In the genomic region with DNA sequence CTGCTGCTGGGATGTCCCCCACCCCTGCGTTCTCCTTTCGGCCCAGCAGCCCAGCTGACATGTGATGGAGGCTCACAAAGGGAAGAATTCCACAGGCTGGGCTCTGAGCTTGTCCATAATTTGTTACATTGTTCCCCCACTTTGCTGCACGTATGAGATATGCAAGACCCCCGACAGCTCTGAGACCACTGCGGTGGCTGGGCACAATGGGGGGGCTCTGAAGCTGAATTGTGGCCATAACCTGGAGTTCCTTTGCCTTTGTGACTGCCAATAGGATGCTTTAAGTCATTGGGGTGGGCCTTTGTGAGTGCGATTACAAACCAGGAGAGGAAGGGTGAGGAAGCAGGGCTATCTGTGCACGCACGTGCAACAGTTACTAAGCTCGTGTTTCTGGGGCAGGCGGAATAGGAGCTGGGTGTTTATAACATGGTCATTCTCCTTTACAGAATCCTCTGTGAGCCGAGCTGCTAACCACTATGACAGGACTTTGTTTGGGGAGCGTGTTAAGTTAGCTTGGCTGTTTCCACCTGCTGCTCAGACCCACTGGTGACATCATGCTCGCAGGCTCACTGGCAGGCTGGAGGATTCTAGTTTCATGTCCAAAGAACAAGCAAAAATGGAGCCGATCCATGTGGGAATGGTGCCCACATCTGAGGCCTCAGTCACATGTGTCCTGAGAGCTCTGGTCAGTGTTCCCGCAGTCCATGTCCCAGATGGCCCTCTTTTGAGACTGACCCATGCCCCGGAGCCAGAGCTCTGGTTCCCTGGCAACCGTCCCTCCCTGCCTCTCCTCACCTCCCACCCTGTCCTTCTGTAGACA, we compare ENCODE assay signal across 1 cellular context.
TF ChIP-seq lines count a peak whose summit lies in the region.

No MANE protein-coding gene starts in this region.

TF ChIP-seq in H1, 55 proteins besides CTCF, POLR2A, EP300 and RAD21:
- TF ChIP-seq, protein P1, sequence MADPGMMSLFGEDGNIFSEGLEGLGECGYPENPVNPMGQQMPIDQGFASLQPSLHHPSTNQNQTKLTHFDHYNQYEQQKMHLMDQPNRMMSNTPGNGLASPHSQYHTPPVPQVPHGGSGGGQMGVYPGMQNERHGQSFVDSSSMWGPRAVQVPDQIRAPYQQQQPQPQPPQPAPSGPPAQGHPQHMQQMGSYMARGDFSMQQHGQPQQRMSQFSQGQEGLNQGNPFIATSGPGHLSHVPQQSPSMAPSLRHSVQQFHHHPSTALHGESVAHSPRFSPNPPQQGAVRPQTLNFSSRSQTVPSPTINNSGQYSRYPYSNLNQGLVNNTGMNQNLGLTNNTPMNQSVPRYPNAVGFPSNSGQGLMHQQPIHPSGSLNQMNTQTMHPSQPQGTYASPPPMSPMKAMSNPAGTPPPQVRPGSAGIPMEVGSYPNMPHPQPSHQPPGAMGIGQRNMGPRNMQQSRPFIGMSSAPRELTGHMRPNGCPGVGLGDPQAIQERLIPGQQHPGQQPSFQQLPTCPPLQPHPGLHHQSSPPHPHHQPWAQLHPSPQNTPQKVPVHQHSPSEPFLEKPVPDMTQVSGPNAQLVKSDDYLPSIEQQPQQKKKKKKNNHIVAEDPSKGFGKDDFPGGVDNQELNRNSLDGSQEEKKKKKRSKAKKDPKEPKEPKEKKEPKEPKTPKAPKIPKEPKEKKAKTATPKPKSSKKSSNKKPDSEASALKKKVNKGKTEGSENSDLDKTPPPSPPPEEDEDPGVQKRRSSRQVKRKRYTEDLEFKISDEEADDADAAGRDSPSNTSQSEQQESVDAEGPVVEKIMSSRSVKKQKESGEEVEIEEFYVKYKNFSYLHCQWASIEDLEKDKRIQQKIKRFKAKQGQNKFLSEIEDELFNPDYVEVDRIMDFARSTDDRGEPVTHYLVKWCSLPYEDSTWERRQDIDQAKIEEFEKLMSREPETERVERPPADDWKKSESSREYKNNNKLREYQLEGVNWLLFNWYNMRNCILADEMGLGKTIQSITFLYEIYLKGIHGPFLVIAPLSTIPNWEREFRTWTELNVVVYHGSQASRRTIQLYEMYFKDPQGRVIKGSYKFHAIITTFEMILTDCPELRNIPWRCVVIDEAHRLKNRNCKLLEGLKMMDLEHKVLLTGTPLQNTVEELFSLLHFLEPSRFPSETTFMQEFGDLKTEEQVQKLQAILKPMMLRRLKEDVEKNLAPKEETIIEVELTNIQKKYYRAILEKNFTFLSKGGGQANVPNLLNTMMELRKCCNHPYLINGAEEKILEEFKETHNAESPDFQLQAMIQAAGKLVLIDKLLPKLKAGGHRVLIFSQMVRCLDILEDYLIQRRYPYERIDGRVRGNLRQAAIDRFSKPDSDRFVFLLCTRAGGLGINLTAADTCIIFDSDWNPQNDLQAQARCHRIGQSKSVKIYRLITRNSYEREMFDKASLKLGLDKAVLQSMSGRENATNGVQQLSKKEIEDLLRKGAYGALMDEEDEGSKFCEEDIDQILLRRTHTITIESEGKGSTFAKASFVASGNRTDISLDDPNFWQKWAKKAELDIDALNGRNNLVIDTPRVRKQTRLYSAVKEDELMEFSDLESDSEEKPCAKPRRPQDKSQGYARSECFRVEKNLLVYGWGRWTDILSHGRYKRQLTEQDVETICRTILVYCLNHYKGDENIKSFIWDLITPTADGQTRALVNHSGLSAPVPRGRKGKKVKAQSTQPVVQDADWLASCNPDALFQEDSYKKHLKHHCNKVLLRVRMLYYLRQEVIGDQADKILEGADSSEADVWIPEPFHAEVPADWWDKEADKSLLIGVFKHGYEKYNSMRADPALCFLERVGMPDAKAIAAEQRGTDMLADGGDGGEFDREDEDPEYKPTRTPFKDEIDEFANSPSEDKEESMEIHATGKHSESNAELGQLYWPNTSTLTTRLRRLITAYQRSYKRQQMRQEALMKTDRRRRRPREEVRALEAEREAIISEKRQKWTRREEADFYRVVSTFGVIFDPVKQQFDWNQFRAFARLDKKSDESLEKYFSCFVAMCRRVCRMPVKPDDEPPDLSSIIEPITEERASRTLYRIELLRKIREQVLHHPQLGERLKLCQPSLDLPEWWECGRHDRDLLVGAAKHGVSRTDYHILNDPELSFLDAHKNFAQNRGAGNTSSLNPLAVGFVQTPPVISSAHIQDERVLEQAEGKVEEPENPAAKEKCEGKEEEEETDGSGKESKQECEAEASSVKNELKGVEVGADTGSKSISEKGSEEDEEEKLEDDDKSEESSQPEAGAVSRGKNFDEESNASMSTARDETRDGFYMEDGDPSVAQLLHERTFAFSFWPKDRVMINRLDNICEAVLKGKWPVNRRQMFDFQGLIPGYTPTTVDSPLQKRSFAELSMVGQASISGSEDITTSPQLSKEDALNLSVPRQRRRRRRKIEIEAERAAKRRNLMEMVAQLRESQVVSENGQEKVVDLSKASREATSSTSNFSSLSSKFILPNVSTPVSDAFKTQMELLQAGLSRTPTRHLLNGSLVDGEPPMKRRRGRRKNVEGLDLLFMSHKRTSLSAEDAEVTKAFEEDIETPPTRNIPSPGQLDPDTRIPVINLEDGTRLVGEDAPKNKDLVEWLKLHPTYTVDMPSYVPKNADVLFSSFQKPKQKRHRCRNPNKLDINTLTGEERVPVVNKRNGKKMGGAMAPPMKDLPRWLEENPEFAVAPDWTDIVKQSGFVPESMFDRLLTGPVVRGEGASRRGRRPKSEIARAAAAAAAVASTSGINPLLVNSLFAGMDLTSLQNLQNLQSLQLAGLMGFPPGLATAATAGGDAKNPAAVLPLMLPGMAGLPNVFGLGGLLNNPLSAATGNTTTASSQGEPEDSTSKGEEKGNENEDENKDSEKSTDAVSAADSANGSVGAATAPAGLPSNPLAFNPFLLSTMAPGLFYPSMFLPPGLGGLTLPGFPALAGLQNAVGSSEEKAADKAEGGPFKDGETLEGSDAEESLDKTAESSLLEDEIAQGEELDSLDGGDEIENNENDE (IDR thresholded peaks at IDR 0.05; ENCODE audit: insufficient replicate concordance, low read length) = peak; percentile 50
- no peak for TF ChIP-seq MAFK (IDR thresholded peaks at IDR 0.05; ENCODE audit: low read depth, low read length)
- no peak for TF ChIP-seq JUN (IDR thresholded peaks at IDR 0.05; ENCODE audit: low read depth, low read length)
- no peak for TF ChIP-seq SP2 (IDR thresholded peaks at IDR 0.05; ENCODE audit: low read length)
- no peak for TF ChIP-seq SIX5 (IDR thresholded peaks at IDR 0.05; ENCODE audit: low read depth, low read length)
- TF ChIP-seq RFX5 (IDR thresholded peaks at IDR 0.05; ENCODE audit: borderline replicate concordance, low read depth, low read length) = no peak
- TF ChIP-seq TAF1 (IDR thresholded peaks at IDR 0.05; ENCODE audit: low read depth, low read length) = peak; percentile 52; the same call in 1 of the 2 replicates
- TF ChIP-seq, protein P2, sequence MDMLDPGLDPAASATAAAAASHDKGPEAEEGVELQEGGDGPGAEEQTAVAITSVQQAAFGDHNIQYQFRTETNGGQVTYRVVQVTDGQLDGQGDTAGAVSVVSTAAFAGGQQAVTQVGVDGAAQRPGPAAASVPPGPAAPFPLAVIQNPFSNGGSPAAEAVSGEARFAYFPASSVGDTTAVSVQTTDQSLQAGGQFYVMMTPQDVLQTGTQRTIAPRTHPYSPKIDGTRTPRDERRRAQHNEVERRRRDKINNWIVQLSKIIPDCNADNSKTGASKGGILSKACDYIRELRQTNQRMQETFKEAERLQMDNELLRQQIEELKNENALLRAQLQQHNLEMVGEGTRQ (IDR thresholded peaks at IDR 0.05; ENCODE audit: low read length) = no peak
- TF ChIP-seq GABPA (IDR thresholded peaks at IDR 0.05; ENCODE audit: borderline replicate concordance, insufficient read depth, low read length) = no peak
- no peak for TF ChIP-seq HDAC6 (IDR thresholded peaks at IDR 0.05; ENCODE audit: low read depth, low read length)
- peak; percentile 68 for TF ChIP-seq TEAD4 (IDR thresholded peaks at IDR 0.05; ENCODE audit: low read depth, low read length)
- TF ChIP-seq YY1 (IDR thresholded peaks at IDR 0.05; ENCODE audit: low read depth, low read length) = no peak
- no peak for TF ChIP-seq NRF1 (IDR thresholded peaks at IDR 0.05; ENCODE audit: low read depth, low read length)
- TF ChIP-seq RNF2 (IDR thresholded peaks at IDR 0.05; ENCODE audit: borderline replicate concordance, low read depth, low read length, missing control alignments, poor library complexity, severe bottlenecking) = no peak
- TF ChIP-seq FOSL1 (IDR thresholded peaks at IDR 0.05; ENCODE audit: insufficient read depth, low read depth, low read length) = no peak
- no peak for TF ChIP-seq POLR2AphosphoS5 (IDR thresholded peaks at IDR 0.05; ENCODE audit: low read depth, low read length)
- TF ChIP-seq, protein P3, sequence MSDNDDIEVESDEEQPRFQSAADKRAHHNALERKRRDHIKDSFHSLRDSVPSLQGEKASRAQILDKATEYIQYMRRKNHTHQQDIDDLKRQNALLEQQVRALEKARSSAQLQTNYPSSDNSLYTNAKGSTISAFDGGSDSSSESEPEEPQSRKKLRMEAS (IDR thresholded peaks at IDR 0.05) = peak; percentile 89
- no peak for TF ChIP-seq KDM4A (IDR thresholded peaks at IDR 0.05; ENCODE audit: low read depth, low read length, severe bottlenecking)
- TF ChIP-seq SP1 (IDR thresholded peaks at IDR 0.05; ENCODE audit: low read depth, low read length) = no peak
- TF ChIP-seq CEBPB (IDR thresholded peaks at IDR 0.05; ENCODE audit: low read depth, low read length) = no peak
- no peak for TF ChIP-seq ASH2L (IDR thresholded peaks at IDR 0.05; ENCODE audit: low read length)
- no peak for TF ChIP-seq GTF2F1 (IDR thresholded peaks at IDR 0.05; ENCODE audit: borderline replicate concordance, low read depth, low read length)
- TF ChIP-seq PHF8 (conservative IDR thresholded peaks at IDR 0.05; ENCODE audit: low read depth, low read length) = no peak
- no peak for TF ChIP-seq SRF (IDR thresholded peaks at IDR 0.05; ENCODE audit: low read depth, low read length)
- peak; percentile 92 for TF ChIP-seq NANOG (IDR thresholded peaks at IDR 0.05; ENCODE audit: insufficient read depth, low read depth, low read length, poor library complexity, severe bottlenecking)
- no peak for TF ChIP-seq TBP (IDR thresholded peaks at IDR 0.05; ENCODE audit: low read depth, low read length)
- TF ChIP-seq SP4 (IDR thresholded peaks at IDR 0.05; ENCODE audit: low read length) = no peak
- no peak for TF ChIP-seq SIN3A (conservative IDR thresholded peaks at IDR 0.05 in 1 of 2, IDR thresholded peaks at IDR 0.05 in 1 of 2; ENCODE audit: low read depth in 1 of 2, low read length in 2 of 2)
- peak; percentile 84 for TF ChIP-seq CTBP2 (IDR thresholded peaks at IDR 0.05; ENCODE audit: borderline replicate concordance, insufficient read depth, insufficient read length, low read length)
- TF ChIP-seq RXRA (IDR thresholded peaks at IDR 0.05; ENCODE audit: insufficient read depth, low read depth, low read length) = no peak
- no peak for TF ChIP-seq EZH2 (IDR thresholded peaks at IDR 0.05; ENCODE audit: low read depth, low read length, severe bottlenecking)
- TF ChIP-seq BRCA1 (IDR thresholded peaks at IDR 0.05; ENCODE audit: low read depth, low read length) = no peak
- no peak for TF ChIP-seq JUND (IDR thresholded peaks at IDR 0.05; ENCODE audit: low read length)
- no peak for TF ChIP-seq BCL11A (IDR thresholded peaks at IDR 0.05; ENCODE audit: low read depth in 2 of 2, low read length in 2 of 2)
- no peak for TF ChIP-seq CHD1 (IDR thresholded peaks at IDR 0.05; ENCODE audit: low read depth, low read length)
- TF ChIP-seq, protein P4, sequence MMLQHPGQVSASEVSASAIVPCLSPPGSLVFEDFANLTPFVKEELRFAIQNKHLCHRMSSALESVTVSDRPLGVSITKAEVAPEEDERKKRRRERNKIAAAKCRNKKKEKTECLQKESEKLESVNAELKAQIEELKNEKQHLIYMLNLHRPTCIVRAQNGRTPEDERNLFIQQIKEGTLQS (IDR thresholded peaks at IDR 0.05; ENCODE audit: insufficient read depth, low read depth, low read length) = no peak
- no peak for TF ChIP-seq SAP30 (IDR thresholded peaks at IDR 0.05; ENCODE audit: insufficient read depth, insufficient replicate concordance, low read length)
- TF ChIP-seq EGR1 (IDR thresholded peaks at IDR 0.05; ENCODE audit: borderline replicate concordance, low read depth, low read length) = no peak
- TF ChIP-seq KDM5A (IDR thresholded peaks at IDR 0.05; ENCODE audit: low read length) = no peak
- TF ChIP-seq TCF12 (IDR thresholded peaks at IDR 0.05; ENCODE audit: low read depth, low read length) = 0 out of 2 replicates have a peak, but pooled peaks have one; percentile 7
- TF ChIP-seq CREB1 (IDR thresholded peaks at IDR 0.05) = peak; percentile 34; the same call in 1 of the 2 replicates
- no peak for TF ChIP-seq CHD2 (IDR thresholded peaks at IDR 0.05; ENCODE audit: low read length)
- peak; percentile 93 to 98; a peak in 2 of 4 replicates for TF ChIP-seq HDAC2 (IDR thresholded peaks at IDR 0.05; ENCODE audit: borderline replicate concordance in 1 of 2, low read depth in 2 of 2, low read length in 2 of 2)
- TF ChIP-seq RBBP5 (IDR thresholded peaks at IDR 0.05; ENCODE audit: borderline replicate concordance, low read depth, low read length) = no peak
- no peak for TF ChIP-seq KDM1A (IDR thresholded peaks at IDR 0.05; ENCODE audit: borderline replicate concordance, low read length)
- no peak for TF ChIP-seq CBX8 (IDR thresholded peaks at IDR 0.05; ENCODE audit: borderline replicate concordance, low read depth, low read length)
- TF ChIP-seq, protein P5, sequence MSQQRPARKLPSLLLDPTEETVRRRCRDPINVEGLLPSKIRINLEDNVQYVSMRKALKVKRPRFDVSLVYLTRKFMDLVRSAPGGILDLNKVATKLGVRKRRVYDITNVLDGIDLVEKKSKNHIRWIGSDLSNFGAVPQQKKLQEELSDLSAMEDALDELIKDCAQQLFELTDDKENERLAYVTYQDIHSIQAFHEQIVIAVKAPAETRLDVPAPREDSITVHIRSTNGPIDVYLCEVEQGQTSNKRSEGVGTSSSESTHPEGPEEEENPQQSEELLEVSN (IDR thresholded peaks at IDR 0.05) = peak; percentile 70
- 0 out of 2 replicates have a peak, but pooled peaks have one; percentile 15 for TF ChIP-seq BACH1 (IDR thresholded peaks at IDR 0.05; ENCODE audit: low read length)
- no peak for TF ChIP-seq SIRT6 (IDR thresholded peaks at IDR 0.05; ENCODE audit: low read length)
- TF ChIP-seq POU5F1 (IDR thresholded peaks at IDR 0.05; ENCODE audit: low read depth, low read length) = peak; percentile 45; the same call in 1 of the 2 replicates
- TF ChIP-seq CBX5 (IDR thresholded peaks at IDR 0.05; ENCODE audit: low read depth, low read length) = no peak
- TF ChIP-seq ZNF274 (IDR thresholded peaks at IDR 0.05; ENCODE audit: borderline replicate concordance, extremely low read depth, low read length) = no peak
- TF ChIP-seq SUZ12 (IDR thresholded peaks at IDR 0.05; ENCODE audit: low read length) = no peak
- TF ChIP-seq, protein P6, sequence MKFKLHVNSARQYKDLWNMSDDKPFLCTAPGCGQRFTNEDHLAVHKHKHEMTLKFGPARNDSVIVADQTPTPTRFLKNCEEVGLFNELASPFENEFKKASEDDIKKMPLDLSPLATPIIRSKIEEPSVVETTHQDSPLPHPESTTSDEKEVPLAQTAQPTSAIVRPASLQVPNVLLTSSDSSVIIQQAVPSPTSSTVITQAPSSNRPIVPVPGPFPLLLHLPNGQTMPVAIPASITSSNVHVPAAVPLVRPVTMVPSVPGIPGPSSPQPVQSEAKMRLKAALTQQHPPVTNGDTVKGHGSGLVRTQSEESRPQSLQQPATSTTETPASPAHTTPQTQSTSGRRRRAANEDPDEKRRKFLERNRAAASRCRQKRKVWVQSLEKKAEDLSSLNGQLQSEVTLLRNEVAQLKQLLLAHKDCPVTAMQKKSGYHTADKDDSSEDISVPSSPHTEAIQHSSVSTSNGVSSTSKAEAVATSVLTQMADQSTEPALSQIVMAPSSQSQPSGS (IDR thresholded peaks at IDR 0.05; ENCODE audit: low read length) = no peak
- no peak for TF ChIP-seq TAF7 (optimal IDR thresholded peaks at IDR 0.05; ENCODE audit: borderline replicate concordance, low read depth, low read length)
